ENCODE assay signal across 1 cellular context in genomic region chr6:154602708-154603107, GRCh38.
TF ChIP-seq lines count a peak whose summit lies in the region.

No MANE protein-coding gene starts in this region.

TF ChIP-seq in HEK293, 187 proteins besides CTCF, POLR2A, EP300 and RAD21 (continued from another document):
- TF ChIP-seq ZNF600 (tag by site-specific recombination; IDR thresholded peaks at IDR 0.05) (peak; percentile 47; the same call in 1 of the 2 replicates), ZBTB17 (tag by site-specific recombination; IDR thresholded peaks at IDR 0.05) (0 out of 2 replicates have a peak, but pooled peaks have one; percentile 44), ZNF214 (tag by site-specific recombination; IDR thresholded peaks at IDR 0.05; ENCODE audit: borderline replicate concordance) (no peak), PRDM10 (tag by site-specific recombination; IDR thresholded peaks at IDR 0.05) (peak; percentile 74; the same call in 1 of the 2 replicates)
